Comparison of ENCODE assay signal across 21 cellular contexts in the genomic region with DNA sequence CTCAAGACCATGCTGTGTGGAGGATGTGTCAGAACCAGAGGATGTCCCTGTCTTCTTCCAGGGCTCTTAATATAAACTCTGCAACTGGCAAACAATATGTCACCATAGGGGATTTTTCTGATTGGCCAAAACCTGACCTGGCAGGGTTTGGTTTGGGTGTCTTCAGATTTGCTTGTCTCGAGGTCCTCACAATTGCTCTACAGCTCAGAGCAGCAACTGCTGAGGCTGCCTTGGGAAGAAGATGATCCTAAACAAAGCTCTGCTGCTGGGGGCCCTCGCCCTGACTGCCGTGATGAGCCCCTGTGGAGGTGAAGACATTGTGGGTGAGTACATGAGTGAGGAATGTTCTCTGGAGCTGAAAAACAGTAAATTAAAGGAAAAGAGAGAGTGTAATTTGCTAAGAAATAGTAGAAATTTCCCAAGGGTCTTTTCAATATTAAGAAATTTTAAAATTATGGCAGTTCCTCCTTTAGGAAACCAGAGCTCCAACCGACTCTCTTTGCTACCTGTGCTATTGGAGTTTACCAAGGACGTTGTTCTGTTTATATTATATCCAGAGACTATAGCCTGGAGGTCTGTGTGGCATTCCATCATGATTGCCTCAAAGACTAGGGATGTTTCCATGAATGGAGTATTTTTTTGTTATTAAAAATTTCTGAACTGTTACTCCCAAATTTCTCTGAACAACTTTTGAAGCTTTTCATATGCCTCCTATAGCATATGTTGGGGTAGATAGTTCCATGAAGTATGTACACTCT. TPM values are rescaled to one million over a fixed set of nuclear protein-coding genes. Genes with fewer than 3 reads are reported as not detected.
A peak's percentile ranks its signal among the peaks of the same experiment; 100 is the strongest.
DNase-seq lines count a peak whose midpoint lies in the region; ATAC-seq and TF ChIP-seq lines count a peak whose summit lies in the region.
"Had no signal": no experiment of that assay in that cellular context is flagged by ENCODE, and none has a peak within 500 bp of the region (broad histone marks: within the 10 kb centered on the region; RNA-seq: fewer than 3 reads in every experiment).

HLA-DQA2 (plus strand) TSS at position 189 of the 758 bp plus-strand sequence; CDS start at position 242, 53 bp downstream.

- CTCF ChIA-PET in T-cell (lab: Charles Lee) = no interaction called here
- CTCF ChIA-PET in activated CD8-positive, alpha-beta T cell treated with anti-CD3 and anti-CD28 coated beads, Interleukin-2, amount 10 ng/mL, durations not matched to agents 7 days and 5 days (lab: Charles Lee) = no interaction called here

- intact Hi-C loops in T-helper 1 cell treated with Interleukin-12 subunit alpha and Interleukin-12 subunit beta and Interleukin-4 antibody, amounts not matched to agents 30 ng/mL and 1 ng/mL, for 36 hours (cut with micrococcal nuclease) = no loop called here
- intact Hi-C loops in left cardiac atrium (cut with DNase I) = no loop called here

- DNase-seq in CD1c-positive myeloid dendritic cell (ENCODE audit: extremely low spot score) (peak; percentile 46), naive B cell (no peak), left cardiac atrium (no peak), occipital lobe (lab: John Stamatoyannopoulos, UW) (no peak), T-cell (no peak)
- no peak for DNase-seq in activated CD8-positive, alpha-beta T cell treated with anti-CD3 and anti-CD28 coated beads, Interleukin-2, amount 10 ng/mL, durations not matched to agents 7 days and 5 days
- DNase-seq: Calu3; CD8-positive, alpha-beta T cell; GF-D8; MG63; NCI-H1092; NCI-H1436 treated with DMSO at 0.1 percent for 48 hours; NCI-H2081 had no signal

- ATAC-seq in naive B cell (ENCODE audit: low read depth in 2 of 2) (peak; percentile 68 to 79), left cardiac atrium (no peak), T-cell (replicated peaks in 1 of 4) (no peak)
- no peak for ATAC-seq in activated CD8-positive, alpha-beta T cell treated with anti-CD3 and anti-CD28 coated beads, Interleukin-2, amount 10 ng/mL, durations not matched to agents 7 days and 5 days
- ATAC-seq: CD8-positive, alpha-beta T cell; Right ventricle myocardium inferior had no signal

- H3K4me1 Mint-ChIP-seq in naive B cell (no peaks in the 10 kb centered on the region), T-cell (peaks cover 0 to 3% (median 0%) of the 10 kb centered on the region in 3 donors)
- peaks cover 9% of the 10 kb centered on the region for H3K4me1 Mint-ChIP-seq in activated CD8-positive, alpha-beta T cell treated with anti-CD3 and anti-CD28 coated beads, Interleukin-2, amount 10 ng/mL, durations not matched to agents 7 days and 5 days (ENCODE audit: low read depth)

- peak within 1 kb of the TSS in 3 of 8 donors; percentile 33 to 83 (median 55) for H3K4me3 Mint-ChIP-seq in naive B cell
- H3K4me3 Mint-ChIP-seq in T-cell = no peak within 1 kb of the TSS
- no peak within 1 kb of the TSS for H3K4me3 Mint-ChIP-seq in activated CD8-positive, alpha-beta T cell treated with anti-CD3 and anti-CD28 coated beads, Interleukin-2, amount 10 ng/mL, durations not matched to agents 7 days and 5 days
- H3K4me3 Mint-ChIP-seq: CD8-positive, alpha-beta T cell had no signal

- H3K27me3 Mint-ChIP-seq in naive B cell (peaks cover 45 to 57% (median 48%) of the 10 kb centered on the region in 3 donors), T-cell (peaks cover 37 to 41% of the 10 kb centered on the region in 2 donors)
- peaks cover 29% of the 10 kb centered on the region for H3K27me3 Mint-ChIP-seq in activated CD8-positive, alpha-beta T cell treated with anti-CD3 and anti-CD28 coated beads, Interleukin-2, amount 10 ng/mL, durations not matched to agents 7 days and 5 days (ENCODE audit: low read depth)

- TF ChIP-seq POLR2A in GM19099 (IDR thresholded peaks at IDR 0.05; ENCODE audit: extremely low read depth, insufficient read length, low read depth) = peak; percentile 43

- peak within 1 kb of the TSS in 3 of 6 donors; percentile 16 to 98 (median 20) for H3K27ac Mint-ChIP-seq in naive B cell
- no peak within 1 kb of the TSS for H3K27ac Mint-ChIP-seq in T-cell
- no peak within 1 kb of the TSS for H3K27ac Mint-ChIP-seq in activated CD8-positive, alpha-beta T cell treated with anti-CD3 and anti-CD28 coated beads, Interleukin-2, amount 10 ng/mL, durations not matched to agents 7 days and 5 days
- H3K27ac Mint-ChIP-seq: CD8-positive, alpha-beta T cell had no signal

- H3K9me3 Mint-ChIP-seq in naive B cell = no peaks in the 10 kb centered on the region
- no peaks in the 10 kb centered on the region for H3K9me3 Mint-ChIP-seq in T-cell
- H3K9me3 Mint-ChIP-seq in activated CD8-positive, alpha-beta T cell treated with anti-CD3 and anti-CD28 coated beads, Interleukin-2, amount 10 ng/mL, durations not matched to agents 7 days and 5 days (ENCODE audit: insufficient read depth) = no peaks in the 10 kb centered on the region
- H3K9me3 Mint-ChIP-seq: CD8-positive, alpha-beta T cell had no signal

- POLR2A ChIA-PET in T-cell (lab: Charles Lee) = no interaction called here
- POLR2A ChIA-PET in activated CD8-positive, alpha-beta T cell treated with anti-CD3 and anti-CD28 coated beads, Interleukin-2, amount 10 ng/mL, durations not matched to agents 7 days and 5 days (lab: Charles Lee) = no interaction called here

- H3K36me3 Mint-ChIP-seq in naive B cell (no peaks in the 10 kb centered on the region), T-cell (no peaks in the 10 kb centered on the region)
- H3K36me3 Mint-ChIP-seq in activated CD8-positive, alpha-beta T cell treated with anti-CD3 and anti-CD28 coated beads, Interleukin-2, amount 10 ng/mL, durations not matched to agents 7 days and 5 days (ENCODE audit: low read depth) = no peaks in the 10 kb centered on the region
- H3K36me3 Mint-ChIP-seq: CD8-positive, alpha-beta T cell had no signal

RNA-seq across cellular contexts. Expression of gene HLA-DQA2, which starts in this region (rescaled TPM):
- total RNA-seq in T-helper 1 cell treated with Interleukin-12 subunit alpha and Interleukin-12 subunit beta and Interleukin-4 antibody, amounts not matched to agents 30 ng/mL and 1 ng/mL, for 36 hours = 13.2 and 14.4 TPM in 2 replicates
- 100 to 1,000 TPM in 3 of 6 donors, 10 to 100 TPM in 2, under 1 TPM in 1; 0.82 to 164 (median 101) TPM for polyA plus RNA-seq in naive B cell (ENCODE audit: low read depth in 6 of 6)
- total RNA-seq in left cardiac atrium (1 to 10 TPM; 1.1 to 3.5 TPM), occipital lobe (0.16 TPM), T-cell (1 to 10 TPM in 3 of 5 donors, under 1 TPM in 2; 0.35 to 2.7 (median 1.1) TPM)
- not detected for total RNA-seq in activated CD8-positive, alpha-beta T cell treated with anti-CD3 and anti-CD28 coated beads, Interleukin-2, amount 10 ng/mL, durations not matched to agents 7 days and 5 days
- total RNA-seq: H1, HT-29, NCI-H460, SK-MEL-5 had no signal
- polyA plus RNA-seq: BJ, H1 had no signal

Comparison
In these comparisons a context has a peak if more than half of its experiments do, and no peak if none do; other contexts are left out.
1. ATAC-seq: peak in naive B cell (2 of 2); none in left cardiac atrium (0 of 2), T-cell (0 of 4) and activated CD8-positive, alpha-beta T cell treated with anti-CD3 and anti-CD28 coated beads, Interleukin-2, amount 10 ng/mL, durations not matched to agents 7 days and 5 days (single experiment).